ENCODE assay signal across 28 cellular contexts in the genomic region with DNA sequence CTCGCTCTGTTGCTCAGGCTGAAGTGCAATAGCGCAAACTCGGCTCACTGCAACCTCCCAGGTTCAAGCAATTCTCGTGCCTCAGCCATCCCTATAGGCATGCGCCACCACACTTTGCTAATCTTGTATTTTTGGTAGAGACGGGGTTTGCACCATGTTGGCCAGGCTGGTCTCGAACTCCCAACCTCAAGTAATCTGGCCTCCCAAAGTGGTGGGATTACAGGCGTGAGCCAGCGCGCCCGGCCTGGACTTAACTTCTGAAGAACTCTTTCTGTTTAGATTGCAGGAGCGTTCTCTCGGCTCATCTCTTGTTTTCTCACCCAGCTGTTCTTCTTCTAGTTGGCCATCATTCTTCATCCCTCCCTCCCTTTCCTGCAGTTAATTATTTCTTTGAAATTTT.
"Had no signal": no experiment of that assay in that cellular context is flagged by ENCODE, and none has a peak within 500 bp of the region (broad histone marks: within the 10 kb centered on the region; RNA-seq: fewer than 3 reads in every experiment).

No MANE protein-coding gene starts in this region.

- H3K4me1 Mint-ChIP-seq: central memory CD8-positive, alpha-beta T cell had no signal

- H3K9me3 Mint-ChIP-seq: activated CD4-positive, alpha-beta memory T cell treated with anti-CD3 and anti-CD28 coated beads for 36 hours; activated CD4-positive, alpha-beta T cell treated with anti-CD3 and anti-CD28 coated beads, Interleukin-2, amount 10 ng/mL, durations not matched to agents 24 days and 14 days; activated T-cell treated with anti-CD3 and anti-CD28 coated beads, Interleukin-2, amount 50 U/mL, for 72 hours; central memory CD8-positive, alpha-beta T cell; effector memory CD8-positive, alpha-beta T cell had no signal

- H3K9me3 ChIP-seq: esophagus squamous epithelium had no signal

- H3K27ac ChIP-seq: brain microvascular endothelial cell, epithelial cell of prostate, esophagus squamous epithelium had no signal

- H3K27me3 Mint-ChIP-seq: activated CD4-positive, alpha-beta memory T cell treated with anti-CD3 and anti-CD28 coated beads for 36 hours; activated CD4-positive, alpha-beta T cell treated with anti-CD3 and anti-CD28 coated beads for 36 hours; activated CD4-positive, alpha-beta T cell treated with anti-CD3 and anti-CD28 coated beads, Interleukin-2, amount 10 ng/mL, durations not matched to agents 24 days and 14 days; activated CD8-positive, alpha-beta memory T cell treated with anti-CD3 and anti-CD28 coated beads, Interleukin-2, amount 10 ng/mL, durations not matched to agents 7 days and 5 days; activated naive CD8-positive, alpha-beta T cell; central memory CD8-positive, alpha-beta T cell; effector memory CD8-positive, alpha-beta T cell had no signal

- H3K4me3 Mint-ChIP-seq: activated CD4-positive, alpha-beta memory T cell treated with anti-CD3 and anti-CD28 coated beads for 36 hours; activated CD4-positive, alpha-beta T cell treated with anti-CD3 and anti-CD28 coated beads for 36 hours; activated CD4-positive, alpha-beta T cell treated with anti-CD3 and anti-CD28 coated beads, Interleukin-2, amount 10 ng/mL, durations not matched to agents 24 days and 14 days; activated CD8-positive, alpha-beta memory T cell treated with anti-CD3 and anti-CD28 coated beads, Interleukin-2, amount 10 ng/mL, durations not matched to agents 7 days and 5 days; activated CD8-positive, alpha-beta T cell treated with anti-CD3 and anti-CD28 coated beads, Interleukin-2, amount 10 ng/mL, durations not matched to agents 7 days and 5 days; activated naive CD8-positive, alpha-beta T cell; activated T-cell treated with anti-CD3 and anti-CD28 coated beads, Interleukin-2, amount 50 U/mL, for 72 hours; central memory CD8-positive, alpha-beta T cell; effector memory CD8-positive, alpha-beta T cell had no signal

- H3K27ac Mint-ChIP-seq: activated CD4-positive, alpha-beta memory T cell treated with anti-CD3 and anti-CD28 coated beads for 36 hours; activated CD4-positive, alpha-beta T cell treated with anti-CD3 and anti-CD28 coated beads for 36 hours; activated CD4-positive, alpha-beta T cell treated with anti-CD3 and anti-CD28 coated beads, Interleukin-2, amount 10 ng/mL, durations not matched to agents 24 days and 14 days; activated CD8-positive, alpha-beta memory T cell treated with anti-CD3 and anti-CD28 coated beads, Interleukin-2, amount 10 ng/mL, durations not matched to agents 7 days and 5 days; activated CD8-positive, alpha-beta T cell treated with anti-CD3 and anti-CD28 coated beads, Interleukin-2, amount 10 ng/mL, durations not matched to agents 7 days and 5 days; activated naive CD8-positive, alpha-beta T cell; activated T-cell treated with anti-CD3 and anti-CD28 coated beads, Interleukin-2, amount 50 U/mL, for 72 hours; effector memory CD8-positive, alpha-beta T cell had no signal

- H3K4me3 ChIP-seq: esophagus squamous epithelium had no signal

- H3K27me3 ChIP-seq: brain microvascular endothelial cell, esophagus squamous epithelium had no signal

- DNase-seq: activated CD4-positive, alpha-beta memory T cell treated with anti-CD3 and anti-CD28 coated beads for 36 hours; activated CD4-positive, alpha-beta T cell treated with anti-CD3 and anti-CD28 coated beads for 36 hours; activated CD4-positive, alpha-beta T cell treated with anti-CD3 and anti-CD28 coated beads, Interleukin-2, amount 10 ng/mL, durations not matched to agents 24 days and 14 days; activated CD4-positive, CD25-positive, alpha-beta regulatory T cell; activated CD4-positive, CD25-positive, alpha-beta regulatory T cell treated with anti-CD3 and anti-CD28 coated beads, Interleukin-2, amount 50 U/mL, for 72 hours; activated CD8-positive, alpha-beta memory T cell treated with anti-CD3 and anti-CD28 coated beads, Interleukin-2, amount 10 ng/mL, durations not matched to agents 7 days and 5 days; activated CD8-positive, alpha-beta memory T cell treated with anti-CD3 and anti-CD28 coated beads, Interleukin-2, amount 50 U/mL, for 4 hours; activated CD8-positive, alpha-beta T cell treated with anti-CD3 and anti-CD28 coated beads, Interleukin-2, amount 10 ng/mL, durations not matched to agents 7 days and 5 days; activated effector memory CD4-positive, alpha-beta T cell treated with Interleukin-2 at 50 U/mL for 16 hours; activated gamma-delta T cell treated with Interleukin-2 at 50 U/mL for 16 hours; activated naive CD4-positive, alpha-beta T cell treated with anti-CD3 and anti-CD28 coated beads, Interleukin-2, amount 50 U/mL, for 16 hours; activated naive CD4-positive, alpha-beta T cell treated with Interleukin-2 at 50 U/mL for 16 hours; activated T-cell treated with anti-CD3 and anti-CD28 coated beads, Interleukin-2, amount 50 U/mL, for 1 hour; activated T-cell treated with anti-CD3 and anti-CD28 coated beads, Interleukin-2, amount 50 U/mL, for 72 hours; amniotic stem cell; anterior cingulate cortex; brain microvascular endothelial cell; cortex of kidney; dermis blood vessel endothelial cell; effector CD4-positive, alpha-beta T cell; effector memory CD8-positive, alpha-beta T cell; esophagus squamous epithelium; foreskin fibroblast; head of caudate nucleus; T-helper 2 cell had no signal

- H3K36me3 ChIP-seq: brain microvascular endothelial cell had no signal
